ENCODE assay signal across 16 cellular contexts in genomic region chr5:90390933-90391332, GRCh38. TPM values are rescaled to one million over a fixed set of nuclear protein-coding genes. Genes with fewer than 3 reads are reported as not detected.
A peak's percentile ranks its signal among the peaks of the same experiment; 100 is the strongest.
DNase-seq lines count a peak whose midpoint lies in the region; TF ChIP-seq lines count a peak whose summit lies in the region.
"Had no signal": no experiment of that assay in that cellular context is flagged by ENCODE, and none has a peak within 500 bp of the region (broad histone marks: within the 10 kb centered on the region; RNA-seq: fewer than 3 reads in every experiment).

No MANE protein-coding gene starts in this region.

- H3K14ac ChIP-seq in H9 (ENCODE audit: insufficient read depth, low read length) = no peak overlapping the region

- H4K5ac ChIP-seq in H9 (ENCODE audit: insufficient read length, low read depth, low read length) = no peak overlapping the region

- CTCF ChIA-PET in A673 (lab: Charles Lee) = no interaction called here

- H3K9ac ChIP-seq in H9 (ENCODE audit: extremely low read depth, insufficient read length, low read length) = no peak overlapping the region
- H3K9ac ChIP-seq: BLaER1 had no signal

- H3K18ac ChIP-seq in H9 (ENCODE audit: insufficient read length, low read depth, low read length) = no peak overlapping the region

- H2BK120ac ChIP-seq in H9 (ENCODE audit: low read depth, low read length, poor library complexity, severe bottlenecking) = no peak overlapping the region

- no peak overlapping the region for H3K4ac ChIP-seq in H9 (ENCODE audit: low read depth, low read length)

- peak overlapping the region; percentile 12 to 47 (median 37); a peak in 3 of 7 replicates for H3K27ac Mint-ChIP-seq in H9
- H3K27ac Mint-ChIP-seq: CD8-positive, alpha-beta memory T cell had no signal

- no peak overlapping the region for H2BK12ac ChIP-seq in H9 (ENCODE audit: insufficient read length, low read depth, low read length)

- H2BK20ac ChIP-seq in H9 (ENCODE audit: low read depth, low read length, poor library complexity, severe bottlenecking) = no peak overlapping the region

- H3K4me1 ChIP-seq in H9 (ENCODE audit: insufficient read depth, low read length) (0 out of 2 replicates have a peak, but pooled peaks cover 2% of the 10 kb centered on the region), A673 (ENCODE audit: insufficient read depth, low read length, poor library complexity, severe bottlenecking) (no peaks in the 10 kb centered on the region)
- H3K4me1 ChIP-seq: BLaER1 had no signal

- H2BK15ac ChIP-seq in H9 (ENCODE audit: low read depth, low read length) = no peak overlapping the region

- H3K56ac ChIP-seq in H9 (ENCODE audit: insufficient read length, low read depth, low read length) = no peak overlapping the region

- no peaks in the 10 kb centered on the region for H3K27me3 ChIP-seq in H9 (ENCODE audit: insufficient read depth, low read length)
- no peaks in the 10 kb centered on the region for H3K27me3 ChIP-seq in A673 (replicated peaks; ENCODE audit: insufficient read depth, low read depth, low read length, poor library complexity)
- H3K27me3 ChIP-seq: BLaER1 had no signal

- H3K27me3 Mint-ChIP-seq in H9 (ENCODE audit: low read depth) = no peaks in the 10 kb centered on the region
- H3K27me3 Mint-ChIP-seq: CD8-positive, alpha-beta memory T cell had no signal

- H3K36me3 ChIP-seq in A673 (ENCODE audit: insufficient read depth, low read length, poor library complexity, severe bottlenecking) = no peaks in the 10 kb centered on the region

- H3T11ph ChIP-seq in H9 (ENCODE audit: low read length) = no peak overlapping the region

- H2AFZ ChIP-seq in H9 (ENCODE audit: low read length) = no peak overlapping the region

- H3K4me1 Mint-ChIP-seq in H9 = peaks cover 15 to 16% of the 10 kb centered on the region in 2 experiments
- H3K4me1 Mint-ChIP-seq: CD8-positive, alpha-beta memory T cell had no signal

- no peaks in the 10 kb centered on the region for H3K79me2 ChIP-seq in H9 (ENCODE audit: insufficient read depth, low read length)

- H3K23me2 ChIP-seq in H9 (ENCODE audit: insufficient read length, low read depth, low read length, poor library complexity, severe bottlenecking) = no peaks in the 10 kb centered on the region

- H2AK5ac ChIP-seq in H9 (ENCODE audit: insufficient read length, low read length) = no peak overlapping the region

- no peaks in the 10 kb centered on the region for H3K9me3 Mint-ChIP-seq in H9
- H3K9me3 Mint-ChIP-seq: CD8-positive, alpha-beta memory T cell had no signal

- H3K27ac ChIP-seq in H9 (ENCODE audit: insufficient read length, low read depth, low read length) = no peak overlapping the region
- no peak overlapping the region for H3K27ac ChIP-seq in A673 (ENCODE audit: low read depth, low read length, poor library complexity, severe bottlenecking)
- H3K27ac ChIP-seq: BLaER1, SK-N-MC had no signal

- WGBS in H9 (ENCODE audit: extremely low coverage, insufficient read length, low lambda C conversion rate) = no CpG with 5 or more reads among the region's 3 CpGs

- H3K4me3 Mint-ChIP-seq in H9 = no peak overlapping the region
- H3K4me3 Mint-ChIP-seq: CD8-positive, alpha-beta memory T cell had no signal

- H4K20me1 ChIP-seq in H9 (ENCODE audit: control insufficient read depth, insufficient read depth, insufficient read length) = no peaks in the 10 kb centered on the region
- H4K20me1 ChIP-seq: BLaER1 had no signal

- no peak overlapping the region for H2BK5ac ChIP-seq in H9 (ENCODE audit: insufficient read length, low read length)

- H3K79me1 ChIP-seq in H9 (ENCODE audit: insufficient read depth, low read depth, low read length, poor library complexity, severe bottlenecking) = no peaks in the 10 kb centered on the region

- no peak overlapping the region for H4K8ac ChIP-seq in H9 (replicated peaks; ENCODE audit: insufficient read length, low read depth, low read length)

- DNase-seq in H9 (peak; percentile 43), astrocyte of the hippocampus (ENCODE audit: low read depth, low spot score) (peak; percentile 38), islet precursor cell (peak; percentile 80), germinal center (ENCODE audit: low spot score) (no peak), A673 (ENCODE audit: low spot score) (no peak), T-helper 2 cell (no peak), NCI-H1105 treated with DMSO at 0.1 percent for 48 hours (lab: John Stamatoyannopoulos, UW) (no peak)
- DNase-seq: H7, IMR-90, Kasumi-1, MM.1S, NCI-H1092 treated with DMSO at 0.1 percent for 48 hours, NCI-H1694 had no signal

- H3K4me3 ChIP-seq in A673 (ENCODE audit: low read depth, low read length, poor library complexity, severe bottlenecking) = no peak overlapping the region
- H3K4me3 ChIP-seq: BLaER1, SK-N-MC had no signal

- H3K4me2 ChIP-seq in H9 (ENCODE audit: insufficient read depth, insufficient read length, low read length) = no peak overlapping the region
- H3K4me2 ChIP-seq: BLaER1 had no signal

- H3K23ac ChIP-seq in H9 (ENCODE audit: insufficient read length, low read depth, low read length) = no peak overlapping the region

- TF ChIP-seq CTCF in H9 (conservative IDR thresholded peaks at IDR 0.05) (no peak), A673 (conservative IDR thresholded peaks at IDR 0.05; ENCODE audit: low read depth, low read length) (no peak)

- POLR2A ChIA-PET in A673 (lab: Charles Lee; ENCODE audit: low non-redundant PET) = no interaction called here

- H3K36me3 Mint-ChIP-seq in H9 (ENCODE audit: insufficient read depth in 1 of 3, low read depth in 3 of 3) = peaks cover 6 to 15% (median 15%) of the 10 kb centered on the region in 3 experiments; a peak in 6 of 7 replicates

- no peak overlapping the region for H4K91ac ChIP-seq in H9 (ENCODE audit: insufficient read length, low read depth, low read length)

- H3K9me3 ChIP-seq in H9 (ENCODE audit: control insufficient read depth, low read depth, low read length) = no peaks in the 10 kb centered on the region
- no peaks in the 10 kb centered on the region for H3K9me3 ChIP-seq in A673 (ENCODE audit: low read depth, low read length, poor library complexity, severe bottlenecking)
- H3K9me3 ChIP-seq: BLaER1 had no signal

- intact Hi-C loops in A673 (cut with micrococcal nuclease; ENCODE audit: unreplicated experiment) = no loop called here

- BruUV-seq in A673 (replicated peaks; lab: Mats Ljungman, UMichigan) = no TSS peak

RNA-seq across cellular contexts. Expression of gene CETN3, which starts 18.6 kb away (rescaled TPM):
- total RNA-seq in H9 (2021) = 31.1 and 36.3 TPM in 2 replicates
- total RNA-seq in A673 (2021) = 25.3 and 30.1 TPM in 2 replicates

Comparison
In these comparisons a context has a peak if more than half of its experiments do, and no peak if none do; other contexts are left out.
1. DNase-seq: peak in H9 (single experiment), astrocyte of the hippocampus (single experiment) and islet precursor cell (single experiment); none in germinal center (single experiment), A673 (single experiment), T-helper 2 cell (0 of 5) and NCI-H1105 treated with DMSO at 0.1 percent for 48 hours (single experiment).